In genomic region chr9:79574166-79574565, GRCh38 we compare ENCODE assay signal across 8 cellular contexts. TPM values are rescaled to one million over a fixed set of nuclear protein-coding genes. Genes with fewer than 3 reads are reported as not detected.
DNase-seq lines count a peak whose midpoint lies in the region; ATAC-seq, FAIRE-seq and TF ChIP-seq lines count a peak whose summit lies in the region.

No MANE protein-coding gene starts in this region.

- POLR2A ChIA-PET in K562 (lab: Yijun Ruan, JAX), result interaction anchor here (1.2 kb wide), 1 partner anchor 10 kb away, joined by 5 read pairs; no protein-coding TSS in a partner anchor

- no peak for ATAC-seq in K562
- no peak for ATAC-seq in lung (ENCODE audit: insufficient read depth, low FRiP score)
- no peak for ATAC-seq in GM19035 (IDR thresholded peaks at IDR 0.05; ENCODE audit: unreplicated experiment)

- in situ Hi-C loops in K562 (cut with MboI), result no loop called here

- DNase-seq in activated T-cell treated with anti-CD3 and anti-CD28 coated beads, Interleukin-2, amount 50 U/mL, for 24 hours, result no peak
- DNase-seq in activated T-cell treated with anti-CD3 and anti-CD28 coated beads for 4 hours (no peak), K562 (ENCODE audit: extremely low read depth in 1 of 4, low spot score in 3 of 4) (no peak), lung (ENCODE audit: low spot score) (no peak), NCI-H226 (no peak), NCI-H2081 (lab: John Stamatoyannopoulos, UW) (no peak)

- peak overlapping the region; percentile 84 for H3K4me3 Mint-ChIP-seq in activated T-cell treated with anti-CD3 and anti-CD28 coated beads, Interleukin-2, amount 50 U/mL, for 24 hours

- TF ChIP-seq RAD21 in K562 (CRISPR knock-in tag; conservative IDR thresholded peaks at IDR 0.05 in 1 of 2, IDR thresholded peaks at IDR 0.05 in 1 of 2), result no peak

- H3K9ac ChIP-seq in K562 (ENCODE audit: insufficient read depth in 1 of 2, low read depth in 2 of 2, low read length in 2 of 2), result peak overlapping the region in 1 of 2 experiments; percentile 31; a peak in 1 of 4 replicates

- TF ChIP-seq POLR2A in K562 (conservative IDR thresholded peaks at IDR 0.05), result no peak

- peaks cover 5% of the 10 kb centered on the region for H3K27me3 Mint-ChIP-seq in activated T-cell treated with anti-CD3 and anti-CD28 coated beads, Interleukin-2, amount 50 U/mL, for 24 hours

- CTCF ChIA-PET in K562 (lab: Yijun Ruan, JAX; ENCODE audit: low intra/inter-chr PET ratio), result no interaction called here

- peak overlapping the region; percentile 52; the same call in 1 of the 2 replicates for H3K4me3 ChIP-seq in K562
- peak overlapping the region; percentile 66 for H3K4me3 ChIP-seq in lung
- peak overlapping the region; percentile 72 for H3K4me3 ChIP-seq in thymus (ENCODE audit: low read length)

- H4K20me1 ChIP-seq in K562 (replicated peaks; ENCODE audit: control insufficient read depth, insufficient read depth, low read length), result no peaks in the 10 kb centered on the region

- H3K9me3 ChIP-seq in K562 (replicated peaks; ENCODE audit: control insufficient read depth, insufficient read depth, low read depth, low read length) (no peaks in the 10 kb centered on the region), lung (ENCODE audit: control insufficient read depth in 2 of 2, insufficient read depth in 1 of 2, low read length in 1 of 2) (no peaks in the 10 kb centered on the region), thymus (ENCODE audit: control insufficient read depth) (no peaks in the 10 kb centered on the region)

- H3K4me2 ChIP-seq in K562 (ENCODE audit: insufficient read depth, low read length), result peak overlapping the region; percentile 35; the same call in 1 of the 2 replicates

- no peak overlapping the region for H2AFZ ChIP-seq in K562 (ENCODE audit: low read depth, low read length)

- FAIRE-seq in K562 (lab: Jason Lieb, UNC), result no peak

- TF ChIP-seq CTCF in K562 (IDR thresholded peaks at IDR 0.05 in 2 of 3, conservative IDR thresholded peaks at IDR 0.05 in 1 of 3; ENCODE audit: insufficient read depth in 2 of 3, low read depth in 1 of 3, low read length in 3 of 3) (no peak), lung (IDR thresholded peaks at IDR 0.05; ENCODE audit: control extremely low read depth, extremely low read depth) (no peak)

- peaks cover 59% of the 10 kb centered on the region for H3K4me1 Mint-ChIP-seq in activated T-cell treated with anti-CD3 and anti-CD28 coated beads, Interleukin-2, amount 50 U/mL, for 24 hours (ENCODE audit: low read depth)

- H3K36me3 Mint-ChIP-seq in activated T-cell treated with anti-CD3 and anti-CD28 coated beads, Interleukin-2, amount 50 U/mL, for 24 hours (ENCODE audit: low read depth), result peaks cover 7% of the 10 kb centered on the region

- no peaks in the 10 kb centered on the region; the same call in 2 of the 3 replicates for H3K79me2 ChIP-seq in K562 (ENCODE audit: control insufficient read depth, insufficient read depth, low read length)

- intact Hi-C loops in K562 (cut with micrococcal nuclease), result loop anchor here (5.0 kb wide), 2 partner anchors 48 to 98 kb away; no protein-coding TSS in a partner anchor

- H3K4me1 ChIP-seq in K562 (replicated peaks in 1 of 2; ENCODE audit: control insufficient read depth in 2 of 2, insufficient read depth in 2 of 2, low read length in 2 of 2) (peaks cover 0 to 27% of the 10 kb centered on the region in 2 experiments; a peak in 2 of 5 replicates), lung (ENCODE audit: control insufficient read depth in 2 of 2, insufficient read depth in 2 of 2, low read length in 2 of 2) (peaks cover 4 to 5% of the 10 kb centered on the region in 2 donors), thymus (ENCODE audit: control insufficient read depth, insufficient read depth, low read length) (peaks cover 6% of the 10 kb centered on the region)

- H3K27ac ChIP-seq in K562 (ENCODE audit: extremely low read depth, low read depth, low read length) (no peak overlapping the region), lung (ENCODE audit: low read depth in 1 of 2, low read length in 1 of 2) (no peak overlapping the region), thymus (ENCODE audit: low read depth) (no peak overlapping the region)

- no peaks in the 10 kb centered on the region for H3K9me3 Mint-ChIP-seq in activated T-cell treated with anti-CD3 and anti-CD28 coated beads, Interleukin-2, amount 50 U/mL, for 24 hours

- BruUV-seq in K562 (replicated peaks; lab: Mats Ljungman, UMichigan), result no TSS peak

- no peak for TF ChIP-seq EP300 in K562 (IDR thresholded peaks at IDR 0.05; ENCODE audit: low read length)

- WGBS in K562 (ENCODE audit: insufficient coverage, low coverage, missing lambda C conversion rate), result 6% methylated on average over 6 of the region's 6 CpGs
- 28 to 40% methylated on average over 6 of the region's 6 CpGs for WGBS in lung, 2 donors
- 41% methylated on average over 6 of the region's 6 CpGs for WGBS in thymus

- H3K27ac Mint-ChIP-seq in activated T-cell treated with anti-CD3 and anti-CD28 coated beads, Interleukin-2, amount 50 U/mL, for 24 hours, result peak overlapping the region; percentile 89

- H3K36me3 ChIP-seq in K562 (ENCODE audit: control insufficient read depth, insufficient read depth, low read length), result no peaks in the 10 kb centered on the region
- no peaks in the 10 kb centered on the region for H3K36me3 ChIP-seq in lung (ENCODE audit: control insufficient read depth in 2 of 2, insufficient read depth in 2 of 2, low read length in 2 of 2)
- no peaks in the 10 kb centered on the region for H3K36me3 ChIP-seq in thymus (ENCODE audit: control insufficient read depth, insufficient read depth)

- H3K27me3 ChIP-seq in K562 (ENCODE audit: control insufficient read depth in 2 of 2, insufficient read depth in 2 of 2, low read length in 2 of 2) (no peaks in the 10 kb centered on the region), lung (ENCODE audit: control insufficient read depth, insufficient read depth) (no peaks in the 10 kb centered on the region), thymus (ENCODE audit: control insufficient read depth, insufficient read depth) (no peaks in the 10 kb centered on the region)

- no peaks in the 10 kb centered on the region for H3K9me1 ChIP-seq in K562 (ENCODE audit: control insufficient read depth, insufficient read depth, low read length)

TF ChIP-seq in K562, 482 proteins besides CTCF, POLR2A, EP300 and RAD21:
- no peak for TF ChIP-seq MXD1 (CRISPR knock-in tag; IDR thresholded peaks at IDR 0.05; ENCODE audit: borderline replicate concordance, poor library complexity, severe bottlenecking)
- no peak for TF ChIP-seq ZNF551 (CRISPR knock-in tag; IDR thresholded peaks at IDR 0.05)
- TF ChIP-seq BRD4 (IDR thresholded peaks at IDR 0.05), result no peak
- TF ChIP-seq ATF4 (CRISPR knock-in tag; IDR thresholded peaks at IDR 0.05), result no peak

RNA-seq across cellular contexts. Expression of gene TLE4, which starts 2.4 kb away (rescaled TPM):
- total RNA-seq in K562 (2011; cell fraction: chromatin; rRNA removed; ENCODE audit: low replicate concordance), result 5.7 and 13.1 TPM in 2 replicates
- total RNA-seq in K562 (2011; cell fraction: nucleolus; rRNA removed), result 4.3 and 5.5 TPM in 2 replicates
- total RNA-seq in K562 (2011; cell fraction: nucleoplasm; rRNA removed), result 6.5 and 10.8 TPM in 2 replicates
- 6.3 and 6.4 TPM in 2 replicates for total RNA-seq in K562 (2014; rRNA removed)
- 5.0 and 5.7 TPM in 2 replicates for total RNA-seq in K562 (2014; rRNA removed; fragmentation: Illumina TruSeq; extraction: Trizol)
- 4.9 and 5.3 TPM in 2 replicates for total RNA-seq in K562 (2015; rRNA removed; fragmentation: Illumina TruSeq; extraction: Trizol)
- total RNA-seq in K562 (2021), result 8.2 and 8.8 TPM in 2 replicates
- polyA plus RNA-seq in K562 (2011; rRNA removed), result 2.0 and 10.7 TPM in 2 replicates
- polyA plus RNA-seq in K562 (2011; cell fraction: cytosol; rRNA removed), result 1.8 and 11.9 TPM in 2 replicates
- polyA plus RNA-seq in K562 (2011; cell fraction: nucleus; rRNA removed), result 3.7 and 14.9 TPM in 2 replicates
- polyA plus RNA-seq in K562 (2012), result 4.7 and 5.0 TPM in 2 replicates
- 5.7 and 6.9 TPM in 2 replicates for polyA plus RNA-seq in K562 (2014; fragmentation: Illumina TruSeq; extraction: Trizol)
- polyA plus RNA-seq in K562 (2014; fragmentation: Nextera tagmentation; extraction: Ambion mirVana), result 1 to 10 TPM; 1.1 TPM
- 2.9 and 5.8 TPM in 2 replicates for polyA plus RNA-seq in K562 (2014; rRNA removed)
- polyA minus RNA-seq in K562 (2011; rRNA and poly(A)+ RNA removed), result 6.6 and 25.5 TPM in 2 replicates
- polyA minus RNA-seq in K562 (2011; cell fraction: cytosol; rRNA and poly(A)+ RNA removed), result 7.7 and 17.7 TPM in 2 replicates
- polyA minus RNA-seq in K562 (2011; cell fraction: nucleus; rRNA and poly(A)+ RNA removed), result 5.4 and 56.3 TPM in 2 replicates
- total RNA-seq in lung, result 10 to 100 TPM; 34.9 to 44.1 TPM
- 10 to 100 TPM in 1 of 2 donors, 1 to 10 TPM in 1; 6.1 to 17.7 TPM for polyA plus RNA-seq in lung
- 22.6 TPM for polyA plus RNA-seq in thymus
